Comparison of ENCODE assay signal across 8 cellular contexts in genomic region chr11:2699531-2700414, GRCh38. TPM values are rescaled to one million over a fixed set of nuclear protein-coding genes. Genes with fewer than 3 reads are reported as not detected.
DNase-seq lines count a peak whose midpoint lies in the region; ATAC-seq and TF ChIP-seq lines count a peak whose summit lies in the region.

Gene KCNQ1OT1 (minus strand): TSS chr11:2699994.

- H3K23ac ChIP-seq in trophoblast cell (ENCODE audit: low read length) = no peak within 1 kb of the TSS

- peak within 1 kb of the TSS; percentile 86 for H2BK5ac ChIP-seq in trophoblast cell (ENCODE audit: low read depth, low read length, poor library complexity)

- H3K27me3 ChIP-seq in cardiac muscle cell (no peaks in the 10 kb centered on the region), trophoblast cell (ENCODE audit: insufficient read depth, low read length) (no peaks in the 10 kb centered on the region), tibial nerve (no peaks in the 10 kb centered on the region)

- H2AK5ac ChIP-seq in trophoblast cell (ENCODE audit: low read length) = peak within 1 kb of the TSS; percentile 84

- peak within 1 kb of the TSS; percentile 91 for H4K8ac ChIP-seq in trophoblast cell (ENCODE audit: low read depth, low read length)

- POLR2A ChIA-PET in GM10248 (lab: Yijun Ruan, JAX) = interaction anchor here (0.5 to 1.0 kb wide), 9 partner anchors 9 to 1358 kb away, joined by 3 to 10 read pairs (median 4); no protein-coding TSS in a partner anchor

- H3K4me1 ChIP-seq in cardiac muscle cell (ENCODE audit: low read depth) (peaks cover 27% of the 10 kb centered on the region), trophoblast cell (ENCODE audit: control insufficient read depth in 1 of 2, insufficient read depth in 2 of 2, low read length in 2 of 2) (peaks cover 16 to 20% of the 10 kb centered on the region in 2 experiments), tibial nerve (peaks cover 0 to 50% (median 5%) of the 10 kb centered on the region in 4 donors)

- TF ChIP-seq POLR2A in tibial nerve (IDR thresholded peaks at IDR 0.05) = peak; percentile 86 to 94

- peak within 1 kb of the TSS; percentile 71 for H3K9ac ChIP-seq in trophoblast cell (ENCODE audit: low read length)

- CTCF ChIA-PET in GM10248 (lab: Yijun Ruan, JAX) = no interaction called here

- peaks cover 15% of the 10 kb centered on the region for H3K79me2 ChIP-seq in trophoblast cell (ENCODE audit: control insufficient read depth, insufficient read depth, low read length, poor library complexity)

- peak; percentile 85 for ATAC-seq in HG02571 (IDR thresholded peaks at IDR 0.05; ENCODE audit: unreplicated experiment)

- TF ChIP-seq CTCF in GM10248 (IDR thresholded peaks at IDR 0.05; ENCODE audit: control extremely low read depth, extremely low read depth, low read depth, missing control alignments) (peak; percentile 6), cardiac muscle cell (IDR thresholded peaks at IDR 0.05; ENCODE audit: low read depth, low read length) (no peak), tibial nerve (IDR thresholded peaks at IDR 0.05) (peak in 2 of 5 experiments; percentile 26 to 36)

- peak within 1 kb of the TSS; percentile 77 for H2BK120ac ChIP-seq in trophoblast cell (ENCODE audit: insufficient read depth, low read length, poor library complexity)

- H3K36me3 ChIP-seq in cardiac muscle cell = no peaks in the 10 kb centered on the region
- H3K36me3 ChIP-seq in trophoblast cell (ENCODE audit: control insufficient read depth in 1 of 2, insufficient read depth in 2 of 2, low read length in 2 of 2) = peaks cover 0 to 2% of the 10 kb centered on the region in 2 experiments
- H3K36me3 ChIP-seq in tibial nerve = no peaks in the 10 kb centered on the region

- peak within 1 kb of the TSS; percentile 79 for H3K4me2 ChIP-seq in trophoblast cell (ENCODE audit: low read length)

- H3K4me3 ChIP-seq in cardiac muscle cell = peak within 1 kb of the TSS; percentile 70
- peak within 1 kb of the TSS; percentile 77 for H3K4me3 ChIP-seq in trophoblast cell (ENCODE audit: low read depth, low read length)
- H3K4me3 ChIP-seq in tibial nerve = peak within 1 kb of the TSS; percentile 58 to 80 (median 78)

- DNase-seq in GM10248 (ENCODE audit: extremely low spot score) (peak; percentile 95), NCI-H1048 (lab: John Stamatoyannopoulos, UW) (peak; percentile 45), SKM-1 treated with dmso at 0.1 percent for 144 hours (lab: John Stamatoyannopoulos, UW; ENCODE audit: unreplicated experiment) (peak; percentile 85), cardiac muscle cell (ENCODE audit: low read depth in 1 of 2, low spot score in 1 of 2) (peak; percentile 88 to 95), trophoblast cell (peak; percentile 88), tibial nerve (ENCODE audit: low spot score in 2 of 2) (peak; percentile 77 to 82)
- DNase-seq in activated naive CD8-positive, alpha-beta T cell treated with anti-CD3 and anti-CD28 coated beads, Interleukin-2, amount 50 U/mL, for 16 hours (ENCODE audit: low read depth, low spot score) = peak; percentile 68

- no CpG with 5 or more reads among the region's 98 CpGs for WGBS in trophoblast cell (ENCODE audit: extremely low coverage, insufficient coverage, insufficient read length)
- WGBS in tibial nerve, 2 donors = 68 to 69% methylated on average over 64 to 79 of the region's 98 CpGs

- peak; percentile 28 to 97 for TF ChIP-seq EP300 in tibial nerve (IDR thresholded peaks at IDR 0.05)

- H3K9me3 ChIP-seq in cardiac muscle cell (ENCODE audit: low read depth) = no peaks in the 10 kb centered on the region
- H3K9me3 ChIP-seq in trophoblast cell (ENCODE audit: insufficient read depth, low read depth, low read length) = peaks cover 5% of the 10 kb centered on the region
- H3K9me3 ChIP-seq in tibial nerve = no peaks in the 10 kb centered on the region

- H2BK12ac ChIP-seq in trophoblast cell (ENCODE audit: low read length) = peak within 1 kb of the TSS; percentile 54

- H3K27ac ChIP-seq in cardiac muscle cell (peak within 1 kb of the TSS; percentile 93), trophoblast cell (ENCODE audit: low read depth, low read length) (peak within 1 kb of the TSS; percentile 52), tibial nerve (peak within 1 kb of the TSS; percentile 76 to 97 (median 92))

- H2AFZ ChIP-seq in trophoblast cell (ENCODE audit: insufficient read depth, low read length, poor library complexity) = peak within 1 kb of the TSS; percentile 77

- peak within 1 kb of the TSS; percentile 98 for H4K91ac ChIP-seq in trophoblast cell (ENCODE audit: low read depth, low read length)

- peak within 1 kb of the TSS; percentile 81 for H3K14ac ChIP-seq in trophoblast cell (ENCODE audit: low read length)

- H3K4ac ChIP-seq in trophoblast cell (ENCODE audit: low read depth, low read length) = peak within 1 kb of the TSS; percentile 84

- H3K18ac ChIP-seq in trophoblast cell (ENCODE audit: low read length) = peak within 1 kb of the TSS; percentile 79

- peaks cover 11% of the 10 kb centered on the region for H3K79me1 ChIP-seq in trophoblast cell (ENCODE audit: low read length)

- H4K12ac ChIP-seq in trophoblast cell (ENCODE audit: low read depth, low read length) = peak within 1 kb of the TSS; percentile 46

RNA-seq across cellular contexts. Expression of gene KCNQ1OT1, which starts in this region (rescaled TPM):
- total RNA-seq in cardiac muscle cell = 3.1 and 8.8 TPM in 2 replicates
- 2.3 and 3.1 TPM in 2 replicates for polyA plus RNA-seq in cardiac muscle cell
- 0.19 and 0.21 TPM in 2 replicates for polyA plus RNA-seq in trophoblast cell (2013)
- 1 to 10 TPM; 6.3 to 8.0 (median 7.7) TPM for total RNA-seq in tibial nerve

Comparison
In these comparisons a context has a peak if more than half of its experiments do, and no peak if none do; other contexts are left out.
1. Peak in every context shown above with its lines: DNase-seq, ATAC-seq, H3K4me3 ChIP-seq and H3K27ac ChIP-seq.
2. DNase-seq: peak in every context shown above with its lines; median percentile 95 in GM10248; 92 in cardiac muscle cell; 88 in trophoblast cell; 85 in SKM-1 treated with dmso at 0.1 percent for 144 hours; 80 in tibial nerve; 68 in activated naive CD8-positive, alpha-beta T cell treated with anti-CD3 and anti-CD28 coated beads, Interleukin-2, amount 50 U/mL, for 16 hours; 45 in NCI-H1048.